7 cellular contexts compared by ENCODE assay signal in the genomic region with DNA sequence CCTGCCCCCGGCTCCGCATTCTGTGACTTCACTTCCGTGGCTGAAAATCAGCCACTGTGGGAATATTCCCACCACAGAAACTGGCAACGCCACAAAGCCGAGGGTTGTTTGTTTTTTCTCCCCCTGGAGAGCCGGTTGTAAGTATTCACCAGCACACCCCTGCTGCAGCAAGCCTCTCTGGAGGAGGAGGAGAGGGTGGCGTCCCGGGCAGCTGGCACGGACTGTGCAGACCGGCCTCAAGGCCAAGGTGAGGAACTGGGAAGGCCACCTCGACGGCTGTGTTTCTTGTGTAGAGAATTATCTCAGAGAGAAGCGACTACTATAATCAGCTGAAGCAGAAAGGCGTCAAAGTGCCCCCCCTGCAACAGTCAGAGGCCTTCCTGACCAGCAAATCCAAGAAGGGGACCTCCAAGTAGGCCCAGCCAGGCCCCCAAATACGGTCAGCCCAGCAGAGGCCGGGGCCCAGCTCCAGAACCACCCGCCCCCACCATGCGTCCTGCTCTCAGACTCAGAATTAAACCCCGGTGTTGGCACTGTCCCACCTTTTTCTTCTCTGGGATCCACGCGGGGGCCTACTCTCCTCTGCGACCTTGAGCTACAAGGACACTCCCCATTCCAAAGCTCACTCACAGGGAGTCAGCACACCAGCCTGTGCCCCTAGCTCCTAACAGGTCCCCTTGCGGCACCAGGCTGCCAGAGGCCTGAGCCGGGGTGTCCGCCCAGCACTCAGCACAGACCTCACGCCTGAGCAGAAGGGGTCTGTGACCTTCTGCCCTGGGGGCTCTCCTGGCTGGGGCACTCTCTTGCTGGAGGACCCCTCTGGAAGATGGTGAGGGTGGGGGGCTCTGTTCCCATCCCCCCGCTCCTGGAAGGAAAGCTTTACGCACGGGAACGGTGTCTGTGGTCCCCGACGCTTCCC. TPM values are rescaled to one million over a fixed set of nuclear protein-coding genes. Genes with fewer than 3 reads are reported as not detected.
A peak's percentile ranks its signal among the peaks of the same experiment; 100 is the strongest.
DNase-seq lines count a peak whose midpoint lies in the region; ATAC-seq and TF ChIP-seq lines count a peak whose summit lies in the region.

No MANE protein-coding gene starts in this region.

- H3K27me3 ChIP-seq in iPS DF 6.9 (ENCODE audit: control insufficient read depth, insufficient read depth, low read length): no peaks in the 10 kb centered on the region
- peaks cover 0 to 59% (median 0%) of the 10 kb centered on the region in 7 donors for H3K27me3 ChIP-seq in spleen (replicated peaks in 1 of 7)

- H3K4me3 Mint-ChIP-seq in activated CD8-positive, alpha-beta T cell treated with anti-CD3 and anti-CD28 coated beads, Interleukin-2, amount 10 ng/mL, durations not matched to agents 7 days and 5 days: peak overlapping the region; percentile 56

- H3K4me3 ChIP-seq in iPS DF 6.9 (ENCODE audit: low read length) (peak overlapping the region; percentile 52; the same call in 1 of the 2 replicates), spleen (peak overlapping the region; percentile 56 to 94 (median 72))

- intact Hi-C loops in spleen (cut with DNase I; ENCODE audit: low total_unique reads): no loop called here

- H3K27ac Mint-ChIP-seq in activated CD8-positive, alpha-beta T cell treated with anti-CD3 and anti-CD28 coated beads, Interleukin-2, amount 10 ng/mL, durations not matched to agents 7 days and 5 days: no peak overlapping the region

- H3K27me3 Mint-ChIP-seq in activated CD8-positive, alpha-beta T cell treated with anti-CD3 and anti-CD28 coated beads, Interleukin-2, amount 10 ng/mL, durations not matched to agents 7 days and 5 days (ENCODE audit: low read depth): no peaks in the 10 kb centered on the region

- no peaks in the 10 kb centered on the region for H3K9me3 Mint-ChIP-seq in activated CD8-positive, alpha-beta T cell treated with anti-CD3 and anti-CD28 coated beads, Interleukin-2, amount 10 ng/mL, durations not matched to agents 7 days and 5 days (ENCODE audit: insufficient read depth)

- H3K4me1 ChIP-seq in iPS DF 6.9 (ENCODE audit: control insufficient read depth, insufficient read depth, low read length): peaks cover 15% of the 10 kb centered on the region
- H3K4me1 ChIP-seq in spleen: peaks cover 23 to 56% (median 46%) of the 10 kb centered on the region in 6 donors

- POLR2A ChIA-PET in activated CD8-positive, alpha-beta T cell treated with anti-CD3 and anti-CD28 coated beads, Interleukin-2, amount 10 ng/mL, durations not matched to agents 7 days and 5 days (lab: Charles Lee): no interaction called here

- no peaks in the 10 kb centered on the region for H3K36me3 Mint-ChIP-seq in activated CD8-positive, alpha-beta T cell treated with anti-CD3 and anti-CD28 coated beads, Interleukin-2, amount 10 ng/mL, durations not matched to agents 7 days and 5 days (ENCODE audit: low read depth)

- DNase-seq in activated CD8-positive, alpha-beta T cell treated with anti-CD3 and anti-CD28 coated beads, Interleukin-2, amount 10 ng/mL, durations not matched to agents 7 days and 5 days: no peak
- DNase-seq in iPS DF 6.9 (ENCODE audit: low read depth, low spot score) (no peak), spleen (peak; percentile 83), nucleus accumbens (lab: John Stamatoyannopoulos, UW) (no peak), mucosa of gallbladder (ENCODE audit: low spot score) (no peak)

- ATAC-seq in HG02943 (IDR thresholded peaks at IDR 0.05; ENCODE audit: low read depth, unreplicated experiment) (peak; percentile 9), GM18502 (IDR thresholded peaks at IDR 0.05; ENCODE audit: poor library complexity, unreplicated experiment) (no peak)
- no peak for ATAC-seq in activated CD8-positive, alpha-beta T cell treated with anti-CD3 and anti-CD28 coated beads, Interleukin-2, amount 10 ng/mL, durations not matched to agents 7 days and 5 days

- H3K27ac ChIP-seq in iPS DF 6.9 (ENCODE audit: low read length): no peak overlapping the region
- peak overlapping the region in 6 of 8 donors; percentile 29 to 80 (median 68) for H3K27ac ChIP-seq in spleen

- no CpG with 5 or more reads among the region's 32 CpGs for WGBS in iPS DF 6.9 (ENCODE audit: insufficient coverage, insufficient read length)
- 60 to 66% (median 61%) methylated on average over 21 to 32 of the region's 32 CpGs for WGBS in spleen, 5 donors

- CTCF ChIA-PET in activated CD8-positive, alpha-beta T cell treated with anti-CD3 and anti-CD28 coated beads, Interleukin-2, amount 10 ng/mL, durations not matched to agents 7 days and 5 days (lab: Charles Lee): interaction anchor here (1.4 kb wide), 1 partner anchor 30 kb away, joined by 3 read pairs; no protein-coding TSS in a partner anchor

- no peaks in the 10 kb centered on the region for H3K9me3 ChIP-seq in iPS DF 6.9 (ENCODE audit: control insufficient read depth, insufficient read depth, low read length)
- no peaks in the 10 kb centered on the region for H3K9me3 ChIP-seq in spleen

- TF ChIP-seq POLR2A in spleen (IDR thresholded peaks at IDR 0.05): no peak

- H3K4me1 Mint-ChIP-seq in activated CD8-positive, alpha-beta T cell treated with anti-CD3 and anti-CD28 coated beads, Interleukin-2, amount 10 ng/mL, durations not matched to agents 7 days and 5 days (ENCODE audit: low read depth): peaks cover 6% of the 10 kb centered on the region

- no peak for TF ChIP-seq CTCF in spleen (IDR thresholded peaks at IDR 0.05 in 8 of 11, conservative IDR thresholded peaks at IDR 0.05 in 3 of 11)

- H3K36me3 ChIP-seq in iPS DF 6.9 (ENCODE audit: control insufficient read depth, insufficient read depth, low read length) (no peaks in the 10 kb centered on the region; the same call in 1 of the 2 replicates), spleen (no peaks in the 10 kb centered on the region)

RNA-seq across cellular contexts. Expression of gene SMIM1, which starts 1.2 kb away (rescaled TPM):
- not detected for total RNA-seq in activated CD8-positive, alpha-beta T cell treated with anti-CD3 and anti-CD28 coated beads, Interleukin-2, amount 10 ng/mL, durations not matched to agents 7 days and 5 days
- total RNA-seq in spleen (10 to 100 TPM in 2 of 7 donors, 1 to 10 TPM in 4, not detected in 1; 3.5 to 12.7 (median 5.1) TPM), mucosa of gallbladder (5.9 TPM)
- 1 to 10 TPM; 2.0 to 4.7 (median 4.0) TPM for polyA plus RNA-seq in spleen

RNA-seq across cellular contexts. Expression of gene CCDC27, which starts 19.1 kb away (rescaled TPM):
- total RNA-seq in activated CD8-positive, alpha-beta T cell treated with anti-CD3 and anti-CD28 coated beads, Interleukin-2, amount 10 ng/mL, durations not matched to agents 7 days and 5 days: not detected
- not detected for total RNA-seq in spleen
- polyA plus RNA-seq in spleen: not detected
- not detected for total RNA-seq in mucosa of gallbladder

RNA-seq across cellular contexts. Expression of gene LRRC47, which starts 24.9 kb away (rescaled TPM):
- 10 to 100 TPM; 36.4 to 39.5 TPM for total RNA-seq in activated CD8-positive, alpha-beta T cell treated with anti-CD3 and anti-CD28 coated beads, Interleukin-2, amount 10 ng/mL, durations not matched to agents 7 days and 5 days
- total RNA-seq in spleen: 10 to 100 TPM; 24.1 to 39.0 (median 28.3) TPM
- 10 to 100 TPM; 12.5 to 21.4 (median 18.1) TPM for polyA plus RNA-seq in spleen
- total RNA-seq in mucosa of gallbladder: 43.2 TPM
